14 cellular contexts compared by ENCODE assay signal in genomic region chr22:40853330-40853729, GRCh38. TPM values are rescaled to one million over a fixed set of nuclear protein-coding genes. Genes with fewer than 3 reads are reported as not detected.
DNase-seq lines count a peak whose midpoint lies in the region; ATAC-seq and TF ChIP-seq lines count a peak whose summit lies in the region.
"Had no signal": no experiment of that assay in that cellular context is flagged by ENCODE, and none has a peak within 500 bp of the region (broad histone marks: within the 10 kb centered on the region; RNA-seq: fewer than 3 reads in every experiment).

No MANE protein-coding gene starts in this region.

- H3K9me3 ChIP-seq in iPS-20b (ENCODE audit: insufficient read depth, low read depth, low read length) (no peaks in the 10 kb centered on the region), smooth muscle cell (replicated peaks; ENCODE audit: low read depth) (no peaks in the 10 kb centered on the region), colonic mucosa (no peaks in the 10 kb centered on the region)
- H3K9me3 ChIP-seq: body of pancreas, thoracic aorta had no signal

- peaks cover 54% of the 10 kb centered on the region for H3K36me3 ChIP-seq in iPS-20b (ENCODE audit: insufficient read depth, low read depth, low read length)
- H3K36me3 ChIP-seq in smooth muscle cell (ENCODE audit: low read depth): peaks cover 9% of the 10 kb centered on the region
- no peaks in the 10 kb centered on the region for H3K36me3 ChIP-seq in colonic mucosa

- TF ChIP-seq CTCF in smooth muscle cell (IDR thresholded peaks at IDR 0.05; ENCODE audit: borderline replicate concordance, insufficient read depth, poor library complexity, severe bottlenecking) (no peak), colonic mucosa (IDR thresholded peaks at IDR 0.05) (no peak)

- no peaks in the 10 kb centered on the region for H3F3A ChIP-seq in smooth muscle cell (ENCODE audit: low read depth)

- peaks cover 53% of the 10 kb centered on the region for H3K4me1 Mint-ChIP-seq in activated CD4-positive, alpha-beta T cell treated with anti-CD3 and anti-CD28 coated beads for 36 hours
- H3K4me1 Mint-ChIP-seq in T-cell: peaks cover 60 to 65% (median 65%) of the 10 kb centered on the region in 3 donors

- H3K79me2 ChIP-seq in smooth muscle cell (ENCODE audit: low read depth): peaks cover 91% of the 10 kb centered on the region

- H3K4me1 ChIP-seq in iPS-20b (ENCODE audit: insufficient read depth, low read length) (peaks cover 20% of the 10 kb centered on the region; the same call in 1 of the 2 replicates), smooth muscle cell (ENCODE audit: low read depth) (peaks cover 42% of the 10 kb centered on the region), colonic mucosa (peaks cover 6% of the 10 kb centered on the region)

- WGBS in smooth muscle cell (ENCODE audit: low lambda C conversion rate): 92% methylated on average over 1 of the region's 1 CpG

- intact Hi-C loops in activated CD4-positive, alpha-beta T cell treated with anti-CD3 and anti-CD28 coated beads for 36 hours (cut with DNase I, micrococcal nuclease): no loop called here
- intact Hi-C loops in colonic mucosa (cut with DNase I): no loop called here

- H3K27me3 ChIP-seq in iPS-20b (ENCODE audit: insufficient read depth, low read length) (no peaks in the 10 kb centered on the region), smooth muscle cell (ENCODE audit: low read depth) (no peaks in the 10 kb centered on the region), colonic mucosa (no peaks in the 10 kb centered on the region)
- H3K27me3 ChIP-seq: body of pancreas had no signal

- H3K4me3 ChIP-seq in iPS-20b (ENCODE audit: low read length) (peak overlapping the region; percentile 100; the same call in 1 of the 2 replicates), smooth muscle cell (peak overlapping the region; percentile 91), colonic mucosa (no peak overlapping the region)
- H3K4me3 ChIP-seq: body of pancreas, lung had no signal

- no peaks in the 10 kb centered on the region for H3K9me3 Mint-ChIP-seq in activated CD4-positive, alpha-beta T cell treated with anti-CD3 and anti-CD28 coated beads for 36 hours (ENCODE audit: low read depth)
- no peaks in the 10 kb centered on the region for H3K9me3 Mint-ChIP-seq in T-cell

- no peak for DNase-seq in activated CD4-positive, alpha-beta T cell treated with anti-CD3 and anti-CD28 coated beads for 36 hours
- DNase-seq in activated CD4-positive, alpha-beta T cell treated with anti-CD3 and anti-CD28 coated beads for 1 hour: no peak
- no peak for DNase-seq in T-cell
- DNase-seq in smooth muscle cell (lab: John Stamatoyannopoulos, UW; ENCODE audit: unreplicated experiment): no peak
- no peak for DNase-seq in colonic mucosa
- DNase-seq: ACHN, GF-D8, NCI-H2081 had no signal

- peaks cover 34% of the 10 kb centered on the region for H3K36me3 Mint-ChIP-seq in activated CD4-positive, alpha-beta T cell treated with anti-CD3 and anti-CD28 coated beads for 36 hours (ENCODE audit: low read depth)
- H3K36me3 Mint-ChIP-seq in T-cell: peaks cover 16% of the 10 kb centered on the region

- H3K9ac ChIP-seq in iPS-20b (ENCODE audit: low read depth, low read length): peak overlapping the region; percentile 99; the same call in 1 of the 2 replicates
- H3K9ac ChIP-seq in smooth muscle cell (ENCODE audit: low read depth): peak overlapping the region; percentile 58
- H3K9ac ChIP-seq in colonic mucosa (ENCODE audit: low read depth in 2 of 2, low read length in 2 of 2): peak overlapping the region in 1 of 2 donors; percentile 36

- H3K27ac Mint-ChIP-seq in activated CD4-positive, alpha-beta T cell treated with anti-CD3 and anti-CD28 coated beads for 36 hours: peak overlapping the region; percentile 39
- H3K27ac Mint-ChIP-seq in T-cell: peak overlapping the region in 1 of 2 donors; percentile 61

- no peaks in the 10 kb centered on the region for H3K27me3 Mint-ChIP-seq in activated CD4-positive, alpha-beta T cell treated with anti-CD3 and anti-CD28 coated beads for 36 hours
- no peaks in the 10 kb centered on the region for H3K27me3 Mint-ChIP-seq in T-cell

- H2AFZ ChIP-seq in smooth muscle cell (ENCODE audit: low read depth): no peak overlapping the region

- peaks cover 64% of the 10 kb centered on the region for H4K20me1 ChIP-seq in smooth muscle cell (ENCODE audit: low read depth)

- H3K4me2 ChIP-seq in smooth muscle cell: peak overlapping the region; percentile 89

- H3K27ac ChIP-seq in iPS-20b (ENCODE audit: low read length) (no peak overlapping the region), smooth muscle cell (ENCODE audit: low read depth) (peak overlapping the region; percentile 98), colonic mucosa (no peak overlapping the region)
- H3K27ac ChIP-seq: thoracic aorta had no signal

- POLR2A ChIA-PET in activated CD4-positive, alpha-beta T cell treated with anti-CD3 and anti-CD28 coated beads for 36 hours (lab: Charles Lee): interaction anchor here (0.7 to 0.9 kb wide), 2 partner anchors 23 to 46 kb away, joined by 3 to 4 read pairs; no protein-coding TSS in a partner anchor
- POLR2A ChIA-PET in T-cell (lab: Charles Lee): interaction anchor here in 1 of 2 donors (0.6 kb wide), 1 partner anchor 127 kb away, joined by 3 read pairs; no protein-coding TSS in a partner anchor

- H3K4me3 Mint-ChIP-seq in activated CD4-positive, alpha-beta T cell treated with anti-CD3 and anti-CD28 coated beads for 36 hours: peak overlapping the region; percentile 97
- peak overlapping the region; percentile 2 to 98 (median 36) for H3K4me3 Mint-ChIP-seq in T-cell

- CTCF ChIA-PET in activated CD4-positive, alpha-beta T cell treated with anti-CD3 and anti-CD28 coated beads for 36 hours (lab: Charles Lee): interaction anchor here (0.6 to 1.2 kb wide), 4 partner anchors 12 to 652 kb away, joined by 3 to 7 read pairs (median 4); no protein-coding TSS in a partner anchor
- CTCF ChIA-PET in T-cell (lab: Charles Lee): no interaction called here

- ATAC-seq in activated CD4-positive, alpha-beta T cell treated with anti-CD3 and anti-CD28 coated beads for 36 hours: no peak
- no peak for ATAC-seq in T-cell (replicated peaks in 1 of 4)
- ATAC-seq in GM18519 (IDR thresholded peaks at IDR 0.05; ENCODE audit: low FRiP score, unreplicated experiment): no peak
- no peak for ATAC-seq in HG03139 (IDR thresholded peaks at IDR 0.05; ENCODE audit: unreplicated experiment)
- ATAC-seq: body of pancreas had no signal

RNA-seq across cellular contexts. Expression of gene ST13, which starts 3.1 kb away (rescaled TPM):
- total RNA-seq in activated CD4-positive, alpha-beta T cell treated with anti-CD3 and anti-CD28 coated beads for 36 hours: 100 to 1,000 TPM; 260 to 297 TPM
- total RNA-seq in T-cell: 100 to 1,000 TPM; 135 to 186 (median 140) TPM
- total RNA-seq in smooth muscle cell: 118 and 128 TPM in 2 replicates
- polyA plus RNA-seq in smooth muscle cell: 129 and 146 TPM in 2 replicates
- 100 to 1,000 TPM; 193 to 238 TPM for total RNA-seq in colonic mucosa

RNA-seq across cellular contexts. Expression of gene XPNPEP3, which starts 3.6 kb away (rescaled TPM):
- 10 to 100 TPM; 21.5 to 25.8 TPM for total RNA-seq in activated CD4-positive, alpha-beta T cell treated with anti-CD3 and anti-CD28 coated beads for 36 hours
- 10 to 100 TPM; 15.1 to 20.7 (median 15.8) TPM for total RNA-seq in T-cell
- total RNA-seq in smooth muscle cell: 9.8 and 12.3 TPM in 2 replicates
- polyA plus RNA-seq in smooth muscle cell: 3.9 and 5.3 TPM in 2 replicates
- total RNA-seq in colonic mucosa: 10 to 100 TPM; 12.8 to 22.0 TPM

RNA-seq across cellular contexts. Expression of gene DNAJB7, which starts 8.6 kb away (rescaled TPM):
- total RNA-seq in activated CD4-positive, alpha-beta T cell treated with anti-CD3 and anti-CD28 coated beads for 36 hours: not detected
- total RNA-seq in T-cell: not detected
- not detected in 2 replicates for total RNA-seq in smooth muscle cell
- polyA plus RNA-seq in smooth muscle cell: 0.26 TPM in 1 of 2 replicates, not detected in the other
- total RNA-seq in colonic mucosa: under 1 TPM; 0.12 to 0.16 TPM
- total RNA-seq: body of pancreas, lung, thoracic aorta had no signal
- polyA plus RNA-seq: lung had no signal

RNA-seq across cellular contexts. Expression of gene SLC25A17, which starts 34.2 kb away (rescaled TPM):
- total RNA-seq in activated CD4-positive, alpha-beta T cell treated with anti-CD3 and anti-CD28 coated beads for 36 hours: 10 to 100 TPM; 23.3 to 29.7 TPM
- total RNA-seq in T-cell (10 to 100 TPM in 4 of 5 donors, 1 to 10 TPM in 1; 8.9 to 14.2 (median 12.7) TPM), smooth muscle cell (28.9 and 29.1 TPM in 2 replicates), colonic mucosa (10 to 100 TPM in 1 of 2 donors, 1 to 10 TPM in 1; 9.2 to 14.9 TPM)
- polyA plus RNA-seq in smooth muscle cell: 29.0 and 31.5 TPM in 2 replicates
